Comparison of ENCODE assay signal across 9 cellular contexts in genomic region chr1:163561570-163562295, GRCh38.
DNase-seq lines count a peak whose midpoint lies in the region; ATAC-seq and TF ChIP-seq lines count a peak whose summit lies in the region.
"Had no signal": no experiment of that assay in that cellular context is flagged by ENCODE, and none has a peak within 500 bp of the region (broad histone marks: within the 10 kb centered on the region; RNA-seq: fewer than 3 reads in every experiment).

No MANE protein-coding gene starts in this region.

- DNase-seq in DMS114 treated with DMSO at 0.1 percent for 48 hours (lab: John Stamatoyannopoulos, UW; ENCODE audit: unreplicated experiment) (peak; percentile 33), NCI-H187 treated with DMSO at 0.1 percent for 48 hours (lab: John Stamatoyannopoulos, UW) (peak; percentile 44), body of pancreas (peak in 1 of 4 donors; percentile 3), left lung (no peak)
- DNase-seq: activated B cell treated with CpG ODN at 0.5 μM for 24 hours had no signal

- H3K27me3 ChIP-seq in body of pancreas (no peaks in the 10 kb centered on the region), left lung (no peaks in the 10 kb centered on the region)

- no peak overlapping the region for H3K4me3 ChIP-seq in body of pancreas
- no peak overlapping the region for H3K4me3 ChIP-seq in mesodermal cell (ENCODE audit: extremely low read depth, insufficient read depth, low read length, poor library complexity, severe bottlenecking)
- H3K4me3 ChIP-seq in left lung, result no peak overlapping the region

- TF ChIP-seq POLR2A in body of pancreas (IDR thresholded peaks at IDR 0.05), result no peak

- TF ChIP-seq CTCF in body of pancreas (IDR thresholded peaks at IDR 0.05), result peak in 5 of 7 experiments; percentile 20 to 39 (median 36)
- peak in 1 of 2 donors; percentile 17 for TF ChIP-seq CTCF in left lung (IDR thresholded peaks at IDR 0.05)

- H3K27ac ChIP-seq in body of pancreas (no peak overlapping the region), mesodermal cell (ENCODE audit: low read depth, low read length, severe bottlenecking) (peak overlapping the region; percentile 42), left lung (no peak overlapping the region)

- ATAC-seq in body of pancreas (no peak), HG03439 (IDR thresholded peaks at IDR 0.05; ENCODE audit: unreplicated experiment) (no peak), HG03469 (IDR thresholded peaks at IDR 0.05; ENCODE audit: unreplicated experiment) (no peak), left lung (no peak), HG03342 (IDR thresholded peaks at IDR 0.05; ENCODE audit: unreplicated experiment) (no peak)

- H3K36me3 ChIP-seq in body of pancreas (replicated peaks in 1 of 2; ENCODE audit: insufficient read depth in 1 of 2, low read depth in 2 of 2), result no peaks in the 10 kb centered on the region
- no peaks in the 10 kb centered on the region for H3K36me3 ChIP-seq in mesodermal cell (ENCODE audit: control insufficient read depth, insufficient read depth, low read length)
- no peaks in the 10 kb centered on the region for H3K36me3 ChIP-seq in left lung

- H3K9me3 ChIP-seq in body of pancreas (no peaks in the 10 kb centered on the region), mesodermal cell (ENCODE audit: control insufficient read depth, low read length) (no peaks in the 10 kb centered on the region), left lung (no peaks in the 10 kb centered on the region)

- 47 to 52% methylated on average over 3 of the region's 3 CpGs for WGBS in body of pancreas, 2 donors
- WGBS in mesodermal cell (ENCODE audit: insufficient coverage in 2 of 2), 2 experiments, result 43 to 50% methylated on average over 1 of the region's 3 CpGs

- intact Hi-C loops in body of pancreas (cut with DNase I), result no loop called here
- intact Hi-C loops in left lung (cut with DNase I), result no loop called here

- H3K4me1 ChIP-seq in body of pancreas (no peaks in the 10 kb centered on the region), mesodermal cell (ENCODE audit: control insufficient read depth, insufficient read depth, low read length, poor library complexity, severe bottlenecking) (peaks cover 9% of the 10 kb centered on the region), left lung (no peaks in the 10 kb centered on the region)

Comparison
In these comparisons a context has a peak if more than half of its experiments do, and no peak if none do; other contexts are left out.
1. DNase-seq: peak in DMS114 treated with DMSO at 0.1 percent for 48 hours (single experiment) and NCI-H187 treated with DMSO at 0.1 percent for 48 hours (single experiment); none in left lung (0 of 2).